9 cellular contexts compared by ENCODE assay signal in genomic region chr6:82783587-82784253, GRCh38.
A peak's percentile ranks its signal among the peaks of the same experiment; 100 is the strongest.
DNase-seq lines count a peak whose midpoint lies in the region; ATAC-seq and TF ChIP-seq lines count a peak whose summit lies in the region.
"Had no signal": no experiment of that assay in that cellular context is flagged by ENCODE, and none has a peak within 500 bp of the region (broad histone marks: within the 10 kb centered on the region; RNA-seq: fewer than 3 reads in every experiment).

No MANE protein-coding gene starts in this region.

- no peak overlapping the region for H3K27ac ChIP-seq in gastrocnemius medialis
- H3K27ac ChIP-seq in ascending aorta = no peak overlapping the region
- no peak overlapping the region for H3K27ac ChIP-seq in dorsolateral prefrontal cortex

- peaks cover 4% of the 10 kb centered on the region for H3K27me3 Mint-ChIP-seq in activated T-cell treated with anti-CD3 and anti-CD28 coated beads, Interleukin-2, amount 50 U/mL, for 4 hours (ENCODE audit: low read depth)

- DNase-seq in AG10803 (ENCODE audit: low read depth) (no peak), NCI-H510A (lab: John Stamatoyannopoulos, UW) (peak; percentile 18), epithelial cell of proximal tubule (ENCODE audit: low read depth) (no peak), gastrocnemius medialis (no peak), ascending aorta (ENCODE audit: low spot score in 2 of 2) (no peak), dorsolateral prefrontal cortex (no peak)
- no peak for DNase-seq in activated T-cell treated with anti-CD3 and anti-CD28 coated beads, Interleukin-2, amount 50 U/mL, for 4 hours

- H3K4me3 Mint-ChIP-seq in activated T-cell treated with anti-CD3 and anti-CD28 coated beads, Interleukin-2, amount 50 U/mL, for 4 hours = no peak overlapping the region
- H3K4me3 Mint-ChIP-seq: stimulated activated naive CD8-positive, alpha-beta T cell treated with anti-CD3 and anti-CD28 coated beads, Interleukin-15, Interleukin-2, amounts not matched to agents 100 ng/mL and 50 ng/mL, for 24 hours had no signal

- no peak for TF ChIP-seq POLR2A in gastrocnemius medialis (IDR thresholded peaks at IDR 0.05)

- intact Hi-C loops in gastrocnemius medialis (cut with DNase I; ENCODE audit: low total_unique reads) (no loop called here), ascending aorta (cut with DNase I) (no loop called here), dorsolateral prefrontal cortex (cut with DNase I) (no loop called here)

- H3K4me3 ChIP-seq in AG10803 (ENCODE audit: low read length) = no peak overlapping the region
- no peak overlapping the region for H3K4me3 ChIP-seq in epithelial cell of proximal tubule (ENCODE audit: low read depth, low read length)
- H3K4me3 ChIP-seq in gastrocnemius medialis = no peak overlapping the region
- no peak overlapping the region for H3K4me3 ChIP-seq in ascending aorta
- H3K4me3 ChIP-seq in dorsolateral prefrontal cortex = no peak overlapping the region

- no peaks in the 10 kb centered on the region for H3K27me3 ChIP-seq in gastrocnemius medialis
- H3K27me3 ChIP-seq in ascending aorta = no peaks in the 10 kb centered on the region
- H3K27me3 ChIP-seq in dorsolateral prefrontal cortex = no peaks in the 10 kb centered on the region

- in situ Hi-C loops in gastrocnemius medialis (cut with MboI; ENCODE audit: low sequenced_read_pairs in 4 of 4) = no loop called here

- H3K4me1 ChIP-seq in gastrocnemius medialis = no peaks in the 10 kb centered on the region
- H3K4me1 ChIP-seq in ascending aorta = no peaks in the 10 kb centered on the region

- TF ChIP-seq CTCF in AG10803 (conservative IDR thresholded peaks at IDR 0.05; ENCODE audit: low read length) (peak; percentile 20), epithelial cell of proximal tubule (conservative IDR thresholded peaks at IDR 0.05; ENCODE audit: low read depth, low read length) (peak; percentile 38), gastrocnemius medialis (IDR thresholded peaks at IDR 0.05 in 4 of 5, conservative IDR thresholded peaks at IDR 0.05 in 1 of 5) (no peak), ascending aorta (IDR thresholded peaks at IDR 0.05) (no peak), dorsolateral prefrontal cortex (IDR thresholded peaks at IDR 0.05 in 54 of 56, conservative IDR thresholded peaks at IDR 0.05 in 2 of 56; ENCODE audit: low read depth in 1 of 56, partially characterized antibody in 56 of 56) (peak in 14 of 56 donors; percentile 7 to 41 (median 17))

- H3K4me1 Mint-ChIP-seq in activated T-cell treated with anti-CD3 and anti-CD28 coated beads, Interleukin-2, amount 50 U/mL, for 4 hours (ENCODE audit: low read depth) = no peaks in the 10 kb centered on the region

- ATAC-seq in GM21529 (IDR thresholded peaks at IDR 0.05; ENCODE audit: unreplicated experiment) = peak; percentile 63
- ATAC-seq in gastrocnemius medialis = no peak
- no peak for ATAC-seq in activated T-cell treated with anti-CD3 and anti-CD28 coated beads, Interleukin-2, amount 50 U/mL, for 4 hours

- no peaks in the 10 kb centered on the region for H3K9me3 ChIP-seq in gastrocnemius medialis
- no peaks in the 10 kb centered on the region for H3K9me3 ChIP-seq in ascending aorta

- no peaks in the 10 kb centered on the region for H3K9me3 Mint-ChIP-seq in activated T-cell treated with anti-CD3 and anti-CD28 coated beads, Interleukin-2, amount 50 U/mL, for 4 hours
- H3K9me3 Mint-ChIP-seq: stimulated activated naive CD8-positive, alpha-beta T cell treated with anti-CD3 and anti-CD28 coated beads, Interleukin-15, Interleukin-2, amounts not matched to agents 100 ng/mL and 50 ng/mL, for 24 hours had no signal

- H3K36me3 ChIP-seq in gastrocnemius medialis (no peaks in the 10 kb centered on the region), ascending aorta (no peaks in the 10 kb centered on the region)

- H3K36me3 Mint-ChIP-seq in activated T-cell treated with anti-CD3 and anti-CD28 coated beads, Interleukin-2, amount 50 U/mL, for 4 hours (ENCODE audit: insufficient read depth) = no peaks in the 10 kb centered on the region

Comparison
In these comparisons a context has a peak if more than half of its experiments do, and no peak if none do; other contexts are left out.
1. CTCF ChIP-seq: peak in AG10803 (single experiment) and epithelial cell of proximal tubule (single experiment); none in gastrocnemius medialis (0 of 5) and ascending aorta (0 of 3).